1 cellular context compared by ENCODE assay signal in the genomic region with DNA sequence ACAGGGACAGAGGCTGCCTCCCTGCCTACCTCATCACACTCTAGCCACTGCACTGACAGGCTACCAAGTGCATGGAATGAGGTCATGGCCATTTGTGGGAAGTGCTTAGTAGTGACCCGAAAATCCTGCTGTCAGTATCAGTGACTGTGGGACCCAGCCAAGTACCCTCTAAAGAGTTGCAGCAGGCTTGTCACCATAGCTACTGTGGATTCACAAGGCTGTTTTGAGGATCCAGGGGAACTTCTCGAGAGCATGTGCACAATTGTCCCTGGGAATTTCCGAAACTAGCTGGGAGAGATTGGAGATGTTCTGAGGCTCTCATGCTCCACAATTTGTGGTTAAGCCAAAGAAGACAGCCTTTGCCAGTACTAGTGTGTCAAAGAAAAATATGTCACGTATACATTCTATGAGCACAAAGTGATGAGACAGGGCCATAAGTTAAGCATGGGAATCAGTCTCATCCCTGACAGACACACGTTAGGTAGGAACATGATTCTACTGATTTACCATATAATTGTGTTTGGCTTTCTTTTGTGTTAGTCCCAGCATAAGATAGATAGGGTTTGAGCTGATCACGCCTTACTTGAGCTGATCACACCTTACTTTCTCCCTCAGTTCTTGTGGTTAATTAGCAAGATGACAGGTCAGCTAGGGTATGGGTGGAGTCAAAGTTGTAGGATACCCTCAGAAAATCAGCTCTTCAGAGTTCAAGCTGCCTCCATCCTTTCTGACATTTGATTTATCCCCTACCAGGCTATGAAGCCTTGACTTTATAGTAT.
TF ChIP-seq lines count a peak whose summit lies in the region.

No MANE protein-coding gene starts in this region.

TF ChIP-seq in SK-N-SH treated with all-trans-retinoic acid at 6 μM for 48 hours, 23 proteins besides CTCF, POLR2A, EP300 and RAD21 (continued from another document):
- TF ChIP-seq, protein P1, sequence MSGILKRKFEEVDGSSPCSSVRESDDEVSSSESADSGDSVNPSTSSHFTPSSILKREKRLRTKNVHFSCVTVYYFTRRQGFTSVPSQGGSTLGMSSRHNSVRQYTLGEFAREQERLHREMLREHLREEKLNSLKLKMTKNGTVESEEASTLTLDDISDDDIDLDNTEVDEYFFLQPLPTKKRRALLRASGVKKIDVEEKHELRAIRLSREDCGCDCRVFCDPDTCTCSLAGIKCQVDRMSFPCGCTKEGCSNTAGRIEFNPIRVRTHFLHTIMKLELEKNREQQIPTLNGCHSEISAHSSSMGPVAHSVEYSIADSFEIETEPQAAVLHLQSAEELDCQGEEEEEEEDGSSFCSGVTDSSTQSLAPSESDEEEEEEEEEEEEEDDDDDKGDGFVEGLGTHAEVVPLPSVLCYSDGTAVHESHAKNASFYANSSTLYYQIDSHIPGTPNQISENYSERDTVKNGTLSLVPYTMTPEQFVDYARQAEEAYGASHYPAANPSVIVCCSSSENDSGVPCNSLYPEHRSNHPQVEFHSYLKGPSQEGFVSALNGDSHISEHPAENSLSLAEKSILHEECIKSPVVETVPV (CRISPR knock-in tag; IDR thresholded peaks at IDR 0.05), result no peak
